9 cellular contexts compared by ENCODE assay signal in the genomic region with DNA sequence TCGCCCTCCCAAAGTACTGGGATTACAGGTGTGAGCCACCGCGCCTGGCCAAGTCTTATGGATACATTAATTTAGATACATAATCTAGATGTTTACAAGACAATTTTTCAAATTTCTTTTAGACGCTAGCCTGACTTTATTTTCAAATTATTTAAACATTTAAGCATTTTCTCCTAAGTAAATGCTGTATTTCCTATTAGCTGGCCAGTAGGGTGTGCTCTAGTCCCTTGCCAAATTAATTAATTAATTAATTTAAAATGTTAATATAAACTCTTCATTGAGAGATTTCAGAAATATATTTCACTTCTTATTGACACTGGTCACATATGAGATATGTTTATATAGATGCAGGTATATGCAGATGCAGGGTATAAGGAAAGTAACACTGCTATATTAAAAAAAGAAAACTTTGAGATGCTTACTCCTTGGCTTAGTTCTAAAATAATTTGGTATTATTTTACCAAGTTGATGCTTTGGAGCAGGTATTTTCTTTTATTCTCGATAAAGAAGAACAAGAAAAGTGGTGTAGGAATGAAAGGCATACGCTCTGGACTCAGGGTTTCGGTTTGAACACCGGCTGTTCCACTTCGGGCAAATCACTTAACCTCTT. TPM values are rescaled to one million over a fixed set of nuclear protein-coding genes. Genes with fewer than 3 reads are reported as not detected.
DNase-seq lines count a peak whose midpoint lies in the region; ATAC-seq and TF ChIP-seq lines count a peak whose summit lies in the region.
"Had no signal": no experiment of that assay in that cellular context is flagged by ENCODE, and none has a peak within 500 bp of the region (broad histone marks: within the 10 kb centered on the region; RNA-seq: fewer than 3 reads in every experiment).

No MANE protein-coding gene starts in this region.

- no peak for ATAC-seq in activated naive CD8-positive, alpha-beta T cell treated with anti-CD3 and anti-CD28 coated beads, Interleukin-2, amount 50 U/mL, for 24 hours
- ATAC-seq in HG03135 (IDR thresholded peaks at IDR 0.05; ENCODE audit: unreplicated experiment): no peak
- ATAC-seq in GM18520 (IDR thresholded peaks at IDR 0.05; ENCODE audit: unreplicated experiment): no peak

- H3K4me3 ChIP-seq in CD4-positive, alpha-beta memory T cell (ENCODE audit: low read length in 2 of 2): no peak overlapping the region
- H3K4me3 ChIP-seq in HEK293 (ENCODE audit: low read depth, low read length) (no peak overlapping the region), foreskin fibroblast (ENCODE audit: low read depth in 1 of 2, low read length in 2 of 2) (no peak overlapping the region)

- H3K9me3 ChIP-seq in CD4-positive, alpha-beta memory T cell (ENCODE audit: control insufficient read depth in 1 of 2, low read length in 2 of 2): no peaks in the 10 kb centered on the region
- no peaks in the 10 kb centered on the region for H3K9me3 ChIP-seq in HEK293 (ENCODE audit: control insufficient read depth, insufficient read depth, low read depth, low read length)

- no peaks in the 10 kb centered on the region for H3K36me3 Mint-ChIP-seq in CD4-positive, alpha-beta memory T cell
- peaks cover 7% of the 10 kb centered on the region for H3K36me3 Mint-ChIP-seq in type B pancreatic cell
- H3K36me3 Mint-ChIP-seq in activated naive CD8-positive, alpha-beta T cell treated with anti-CD3 and anti-CD28 coated beads, Interleukin-2, amount 50 U/mL, for 24 hours (ENCODE audit: low read depth): no peaks in the 10 kb centered on the region

- intact Hi-C loops in CD4-positive, alpha-beta memory T cell (cut with micrococcal nuclease): loop anchor here (1.0 to 10.0 kb wide), 3 partner anchors 184 to 318 kb away; no protein-coding TSS in a partner anchor

- H3K4me1 ChIP-seq in CD4-positive, alpha-beta memory T cell (ENCODE audit: insufficient read depth, low read length): peaks cover 6% of the 10 kb centered on the region
- H3K4me1 ChIP-seq in HEK293 (ENCODE audit: control insufficient read depth, insufficient read depth, low read length): peaks cover 13% of the 10 kb centered on the region

- H3K36me3 ChIP-seq in CD4-positive, alpha-beta memory T cell (ENCODE audit: insufficient read depth, low read length): no peaks in the 10 kb centered on the region
- no peaks in the 10 kb centered on the region for H3K36me3 ChIP-seq in HEK293 (ENCODE audit: control insufficient read depth in 2 of 2, insufficient read depth in 1 of 2, low read length in 2 of 2)

- POLR2A ChIA-PET in CD4-positive, alpha-beta memory T cell (lab: Charles Lee; ENCODE audit: partially characterized antibody): interaction anchor here (0.8 to 1.3 kb wide), 3 partner anchors 208 to 319 kb away, joined by 3 to 4 read pairs (median 4); no protein-coding TSS in a partner anchor
- POLR2A ChIA-PET in HEK293 (lab: Yijun Ruan, JAX): interaction anchor here (0.5 to 1.2 kb wide), 3 partner anchors 16 to 247 kb away, joined by 3 to 9 read pairs (median 3); no protein-coding TSS in a partner anchor

- H3K27ac ChIP-seq in CD4-positive, alpha-beta memory T cell (ENCODE audit: low read depth, low read length): no peak overlapping the region
- no peak overlapping the region for H3K27ac ChIP-seq in HEK293 (ENCODE audit: extremely low read depth, low read depth, low read length)

- no peak overlapping the region for H3K27ac Mint-ChIP-seq in CD4-positive, alpha-beta memory T cell
- no peak overlapping the region for H3K27ac Mint-ChIP-seq in type B pancreatic cell
- no peak overlapping the region for H3K27ac Mint-ChIP-seq in activated naive CD8-positive, alpha-beta T cell treated with anti-CD3 and anti-CD28 coated beads, Interleukin-2, amount 50 U/mL, for 24 hours
- H3K27ac Mint-ChIP-seq: IgD-negative memory B cell had no signal

- H3K9me3 Mint-ChIP-seq in CD4-positive, alpha-beta memory T cell: no peaks in the 10 kb centered on the region
- H3K9me3 Mint-ChIP-seq in type B pancreatic cell: peaks cover 4% of the 10 kb centered on the region
- no peaks in the 10 kb centered on the region for H3K9me3 Mint-ChIP-seq in activated naive CD8-positive, alpha-beta T cell treated with anti-CD3 and anti-CD28 coated beads, Interleukin-2, amount 50 U/mL, for 24 hours
- H3K9me3 Mint-ChIP-seq: IgD-negative memory B cell had no signal

- CTCF ChIA-PET in CD4-positive, alpha-beta memory T cell (lab: Charles Lee; ENCODE audit: partially characterized antibody): interaction anchor here (0.6 to 5.2 kb wide), 13 partner anchors 9 to 319 kb away, joined by 3 to 56 read pairs (median 5); a partner anchor contains a TSS
- CTCF ChIA-PET in HEK293 (lab: Yijun Ruan, JAX): interaction anchor here (0.6 to 3.4 kb wide), 28 partner anchors 9 to 675 kb away, joined by 3 to 44 read pairs (median 4); no protein-coding TSS in a partner anchor

- no peaks in the 10 kb centered on the region for H3K27me3 ChIP-seq in CD4-positive, alpha-beta memory T cell (ENCODE audit: insufficient read depth, low read length)

- peaks cover 3 to 6% (median 5%) of the 10 kb centered on the region in 4 donors for H3K4me1 Mint-ChIP-seq in CD4-positive, alpha-beta memory T cell
- peaks cover 31% of the 10 kb centered on the region for H3K4me1 Mint-ChIP-seq in type B pancreatic cell (ENCODE audit: unreplicated experiment)
- peaks cover 5% of the 10 kb centered on the region for H3K4me1 Mint-ChIP-seq in activated naive CD8-positive, alpha-beta T cell treated with anti-CD3 and anti-CD28 coated beads, Interleukin-2, amount 50 U/mL, for 24 hours

- H3K4me3 Mint-ChIP-seq in CD4-positive, alpha-beta memory T cell: no peak overlapping the region
- no peak overlapping the region for H3K4me3 Mint-ChIP-seq in type B pancreatic cell
- no peak overlapping the region for H3K4me3 Mint-ChIP-seq in activated naive CD8-positive, alpha-beta T cell treated with anti-CD3 and anti-CD28 coated beads, Interleukin-2, amount 50 U/mL, for 24 hours
- H3K4me3 Mint-ChIP-seq: IgD-negative memory B cell had no signal

- peaks cover 0 to 3% of the 10 kb centered on the region in 2 donors for H3K27me3 Mint-ChIP-seq in CD4-positive, alpha-beta memory T cell
- H3K27me3 Mint-ChIP-seq in type B pancreatic cell: peaks cover 4% of the 10 kb centered on the region
- H3K27me3 Mint-ChIP-seq in activated naive CD8-positive, alpha-beta T cell treated with anti-CD3 and anti-CD28 coated beads, Interleukin-2, amount 50 U/mL, for 24 hours: peaks cover 11% of the 10 kb centered on the region

- peak in 4 of 5 donors; percentile 43 to 52 (median 46) for DNase-seq in CD4-positive, alpha-beta memory T cell
- peak; percentile 78 for DNase-seq in SW480 (ENCODE audit: low spot score)
- peak in 1 of 2 donors; percentile 54 for DNase-seq in foreskin fibroblast
- DNase-seq in type B pancreatic cell (ENCODE audit: extremely low spot score, unreplicated experiment): no peak
- no peak for DNase-seq in activated naive CD8-positive, alpha-beta T cell treated with anti-CD3 and anti-CD28 coated beads, Interleukin-2, amount 50 U/mL, for 24 hours

- TF ChIP-seq CTCF in HEK293 (tag by site-specific recombination; IDR thresholded peaks at IDR 0.05): no peak
- peak; percentile 56 for TF ChIP-seq CTCF in foreskin fibroblast (IDR thresholded peaks at IDR 0.05; ENCODE audit: low read depth, low read length)
- TF ChIP-seq CTCF in type B pancreatic cell (conservative IDR thresholded peaks at IDR 0.05): peak; percentile 85

TF ChIP-seq in HEK293, 187 proteins besides CTCF, POLR2A, EP300 and RAD21:
- no peak for TF ChIP-seq ZFP37 (tag by site-specific recombination; IDR thresholded peaks at IDR 0.05)
- TF ChIP-seq, protein P1, sequence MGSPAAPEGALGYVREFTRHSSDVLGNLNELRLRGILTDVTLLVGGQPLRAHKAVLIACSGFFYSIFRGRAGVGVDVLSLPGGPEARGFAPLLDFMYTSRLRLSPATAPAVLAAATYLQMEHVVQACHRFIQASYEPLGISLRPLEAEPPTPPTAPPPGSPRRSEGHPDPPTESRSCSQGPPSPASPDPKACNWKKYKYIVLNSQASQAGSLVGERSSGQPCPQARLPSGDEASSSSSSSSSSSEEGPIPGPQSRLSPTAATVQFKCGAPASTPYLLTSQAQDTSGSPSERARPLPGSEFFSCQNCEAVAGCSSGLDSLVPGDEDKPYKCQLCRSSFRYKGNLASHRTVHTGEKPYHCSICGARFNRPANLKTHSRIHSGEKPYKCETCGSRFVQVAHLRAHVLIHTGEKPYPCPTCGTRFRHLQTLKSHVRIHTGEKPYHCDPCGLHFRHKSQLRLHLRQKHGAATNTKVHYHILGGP (tag by site-specific recombination; IDR thresholded peaks at IDR 0.05): no peak
- TF ChIP-seq ZNF654 (tag by site-specific recombination; IDR thresholded peaks at IDR 0.05; ENCODE audit: low read depth): peak; percentile 52
TF ChIP-seq in HEK293: peak in this region for 1.

RNA-seq across cellular contexts. Expression of a gene that starts 5.2 kb away (rescaled TPM):
- 1 to 10 TPM; 1.0 TPM for total RNA-seq in CD4-positive, alpha-beta memory T cell
- under 1 TPM; 0.18 to 0.73 TPM for polyA plus RNA-seq in CD4-positive, alpha-beta memory T cell
- total RNA-seq in type B pancreatic cell (ENCODE audit: low replicate concordance): 83.3 and 104 TPM in 2 replicates

Comparison
In these comparisons a context has a peak if more than half of its experiments do, and no peak if none do; other contexts are left out.
1. DNase-seq: peak in CD4-positive, alpha-beta memory T cell (4 of 5) and SW480 (single experiment); none in type B pancreatic cell (single experiment) and activated naive CD8-positive, alpha-beta T cell treated with anti-CD3 and anti-CD28 coated beads, Interleukin-2, amount 50 U/mL, for 24 hours (single experiment).
2. RNA of a gene that starts 5.2 kb away (total RNA-seq): 83.3 to 104 TPM in type B pancreatic cell; 1.0 TPM in CD4-positive, alpha-beta memory T cell; every median in the first group is over 10 times any median in the second.